19 cellular contexts compared by ENCODE assay signal in the genomic region with DNA sequence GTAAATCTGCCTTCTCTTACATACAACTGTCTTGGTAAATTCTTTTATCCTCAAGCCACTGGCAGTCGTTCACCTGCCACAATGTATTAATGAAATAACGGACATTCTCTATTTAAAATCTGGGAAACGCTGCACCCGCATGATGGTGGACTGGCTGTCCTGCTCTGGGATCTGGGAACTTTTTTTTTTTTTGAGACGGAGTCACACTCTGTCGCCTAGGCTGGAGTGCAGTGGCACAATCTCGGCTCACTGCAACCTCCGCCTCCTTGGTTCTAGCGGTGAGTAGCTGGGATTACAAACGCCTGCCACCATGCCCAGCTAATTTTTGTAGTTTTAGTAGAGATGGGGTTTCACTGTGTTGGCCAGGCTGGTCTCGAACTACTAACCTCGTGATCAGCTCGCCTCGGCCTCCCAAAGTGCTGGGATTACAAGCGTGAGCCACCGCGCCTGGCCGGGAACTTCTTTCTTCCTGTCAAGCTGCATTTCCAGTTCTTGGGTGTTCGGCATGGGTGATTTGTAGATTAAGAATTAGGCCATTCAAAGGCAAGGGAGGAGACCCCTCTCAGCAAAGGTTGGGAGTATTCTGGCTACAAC. TPM values are rescaled to one million over a fixed set of nuclear protein-coding genes. Genes with fewer than 3 reads are reported as not detected.
A peak's percentile ranks its signal among the peaks of the same experiment; 100 is the strongest.
DNase-seq lines count a peak whose midpoint lies in the region; ATAC-seq and TF ChIP-seq lines count a peak whose summit lies in the region.
"Had no signal": no experiment of that assay in that cellular context is flagged by ENCODE, and none has a peak within 500 bp of the region (broad histone marks: within the 10 kb centered on the region; RNA-seq: fewer than 3 reads in every experiment).

No MANE protein-coding gene starts in this region.

- H3K27me3 ChIP-seq in breast epithelium (no peaks in the 10 kb centered on the region), upper lobe of right lung (no peaks in the 10 kb centered on the region)

- ATAC-seq in natural killer cell (no peak), upper lobe of right lung (no peak), HG03025 (IDR thresholded peaks at IDR 0.05; ENCODE audit: low FRiP score, unreplicated experiment) (no peak), HG02973 (IDR thresholded peaks at IDR 0.05; ENCODE audit: unreplicated experiment) (no peak)
- ATAC-seq: Panc1, Right ventricle myocardium inferior had no signal

- H3K27ac Mint-ChIP-seq in MCF 10A (ENCODE audit: low read depth, unreplicated experiment) = no peak overlapping the region
- peak overlapping the region; percentile 36 to 82 for H3K27ac Mint-ChIP-seq in natural killer cell

- H3K9me3 Mint-ChIP-seq in MCF 10A (ENCODE audit: unreplicated experiment) (peaks cover 11% of the 10 kb centered on the region), natural killer cell (peaks cover 2 to 3% of the 10 kb centered on the region in 2 donors)

- H3K27ac ChIP-seq in breast epithelium (peak overlapping the region; percentile 75 to 78), upper lobe of right lung (no peak overlapping the region)
- H3K27ac ChIP-seq: HL-60 had no signal

- no peaks in the 10 kb centered on the region for H3K27me3 Mint-ChIP-seq in MCF 10A (ENCODE audit: insufficient read depth, unreplicated experiment)
- peaks cover 0 to 9% of the 10 kb centered on the region in 2 donors for H3K27me3 Mint-ChIP-seq in natural killer cell (ENCODE audit: low read depth in 2 of 2)

- no peak for DNase-seq in breast epithelium (ENCODE audit: low spot score in 2 of 2)
- no peak for DNase-seq in MCF 10A (ENCODE audit: unreplicated experiment)
- peak; percentile 34 for DNase-seq in ecto neural progenitor cell (ENCODE audit: low spot score)
- no peak for DNase-seq in natural killer cell
- peak; percentile 26 for DNase-seq in upper lobe of right lung
- DNase-seq in hippocampal formation (lab: John Stamatoyannopoulos, UW) = no peak
- DNase-seq: 8988T, C1 segment of cervical spinal cord, HCEC 1CT, KG1, NCI-H1092 treated with DMSO at 0.1 percent for 48 hours, NCI-H187, NCI-H774 had no signal

- H3K4me1 Mint-ChIP-seq in MCF 10A (ENCODE audit: insufficient read depth, unreplicated experiment) (peaks cover 8% of the 10 kb centered on the region), natural killer cell (peaks cover 0 to 9% of the 10 kb centered on the region in 2 donors)

- H3K36me3 Mint-ChIP-seq in MCF 10A (ENCODE audit: insufficient read depth, unreplicated experiment) (peaks cover 7% of the 10 kb centered on the region), natural killer cell (peaks cover 4% of the 10 kb centered on the region)

- TF ChIP-seq CTCF in breast epithelium (IDR thresholded peaks at IDR 0.05) (no peak), MCF 10A (IDR thresholded peaks at IDR 0.05; ENCODE audit: unreplicated experiment) (no peak), natural killer cell (IDR thresholded peaks at IDR 0.05) (no peak), upper lobe of right lung (IDR thresholded peaks at IDR 0.05) (no peak)

- intact Hi-C loops in breast epithelium (cut with DNase I; ENCODE audit: low total_unique reads) = no loop called here
- intact Hi-C loops in MCF 10A (cut with micrococcal nuclease) = no loop called here
- intact Hi-C loops in natural killer cell (cut with micrococcal nuclease) = no loop called here
- intact Hi-C loops in upper lobe of right lung (cut with DNase I) = no loop called here

- H3K36me3 ChIP-seq in breast epithelium (no peaks in the 10 kb centered on the region), upper lobe of right lung (no peaks in the 10 kb centered on the region)

- H3K9me3 ChIP-seq in breast epithelium (peaks cover 0 to 3% of the 10 kb centered on the region in 2 donors), upper lobe of right lung (no peaks in the 10 kb centered on the region)

- no peak overlapping the region for H3K4me3 Mint-ChIP-seq in MCF 10A (ENCODE audit: unreplicated experiment)
- peak overlapping the region; percentile 67 for H3K4me3 Mint-ChIP-seq in natural killer cell

- no peak overlapping the region for H3K4me3 ChIP-seq in breast epithelium
- H3K4me3 ChIP-seq in upper lobe of right lung = no peak overlapping the region

- peaks cover 4 to 6% of the 10 kb centered on the region in 2 donors for H3K4me1 ChIP-seq in breast epithelium
- peaks cover 13% of the 10 kb centered on the region for H3K4me1 ChIP-seq in upper lobe of right lung

- POLR2A ChIA-PET in MCF 10A (lab: Yijun Ruan, JAX) = no interaction called here

- no peak for TF ChIP-seq POLR2A in breast epithelium (IDR thresholded peaks at IDR 0.05)

- CTCF ChIA-PET in MCF 10A (lab: Yijun Ruan, JAX) = no interaction called here

- BruUV-seq in MCF 10A (replicated peaks; lab: Mats Ljungman, UMichigan) = no TSS peak

RNA-seq across cellular contexts. Expression of gene PRDM7, which starts 28.3 kb away (rescaled TPM):
- not detected for total RNA-seq in breast epithelium
- not detected in 2 replicates for total RNA-seq in MCF 10A (2022)
- total RNA-seq in natural killer cell = not detected
- total RNA-seq in upper lobe of right lung = not detected
- total RNA-seq: M059J, Right ventricle myocardium inferior had no signal

RNA-seq across cellular contexts. Expression of gene DBNDD1, which starts 29.6 kb away (rescaled TPM):
- total RNA-seq in breast epithelium (1 to 10 TPM; 3.7 to 7.9 (median 6.0) TPM), MCF 10A (2022) (3.5 TPM in 2 replicates), natural killer cell (under 1 TPM in 1 of 3 donors, not detected in 2; 0.20 TPM), upper lobe of right lung (7.0 TPM)

Comparison
In these comparisons a context has a peak if more than half of its experiments do, and no peak if none do; other contexts are left out.
1. DNase-seq: peak in ecto neural progenitor cell (single experiment) and upper lobe of right lung (single experiment); none in breast epithelium (0 of 2), MCF 10A (single experiment), natural killer cell (single experiment) and hippocampal formation (0 of 2).